23 cellular contexts compared by ENCODE assay signal in the genomic region with DNA sequence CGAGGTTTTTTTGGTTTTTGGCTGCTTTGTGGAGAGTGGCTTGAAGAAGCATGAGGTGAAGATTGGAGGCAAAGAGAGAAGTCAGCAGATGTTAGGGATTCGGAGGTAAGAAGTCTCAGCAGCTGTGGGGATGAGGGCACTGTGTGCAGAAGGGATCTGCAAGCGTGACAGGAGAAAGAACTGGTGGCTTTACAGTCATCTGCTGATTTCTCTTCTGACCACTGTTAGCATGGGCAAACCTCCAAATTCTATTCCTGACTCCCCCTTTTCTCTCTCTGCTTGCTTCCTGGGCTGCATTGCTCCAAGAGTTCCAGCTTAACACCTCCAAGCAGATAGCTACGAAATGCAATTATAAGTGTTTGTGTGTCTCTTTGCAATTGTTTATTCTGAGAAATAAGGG.
DNase-seq lines count a peak whose midpoint lies in the region; ATAC-seq, FAIRE-seq and TF ChIP-seq lines count a peak whose summit lies in the region.
"Had no signal": no experiment of that assay in that cellular context is flagged by ENCODE, and none has a peak within 500 bp of the region (broad histone marks: within the 10 kb centered on the region; RNA-seq: fewer than 3 reads in every experiment).

No MANE protein-coding gene starts in this region.

- no peak overlapping the region for H3K27ac ChIP-seq in GM12878 (ENCODE audit: control insufficient read depth, insufficient read depth)
- H3K27ac ChIP-seq: C4-2B, HL-60, SJSA1 had no signal

- DNase-seq in activated T-cell treated with anti-CD3 and anti-CD28 coated beads, Interleukin-2, amount 50 U/mL, for 72 hours: no peak
- DNase-seq in activated T-cell treated with anti-CD3 and anti-CD28 coated beads, Interleukin-2, amount 50 U/mL, for 24 hours: no peak
- DNase-seq in HT1080 (ENCODE audit: low read depth) (peak; percentile 10), GM12878 (ENCODE audit: low read depth, low spot score) (no peak), cardiac septum (ENCODE audit: low spot score) (no peak)
- DNase-seq in stimulated activated naive B cell treated with anti-CD40 and anti-IgM and Interleukin-4, amounts not matched to agents 10 μg/mL and 1 μg/mL and 100 μg/mL, for 72 hours: no peak
- DNase-seq: ACHN, DND-41, GDM1, GOT3, Kasumi-1, MM.1S, NCI-H1105, NCI-H774 had no signal

- H3K27me3 Mint-ChIP-seq in activated T-cell treated with anti-CD3 and anti-CD28 coated beads, Interleukin-2, amount 50 U/mL, for 72 hours (ENCODE audit: low read depth): no peaks in the 10 kb centered on the region
- no peaks in the 10 kb centered on the region for H3K27me3 Mint-ChIP-seq in activated T-cell treated with anti-CD3 and anti-CD28 coated beads, Interleukin-2, amount 50 U/mL, for 24 hours
- no peaks in the 10 kb centered on the region for H3K27me3 Mint-ChIP-seq in stimulated activated naive B cell treated with anti-CD40 and anti-IgM and Interleukin-4, amounts not matched to agents 10 μg/mL and 1 μg/mL and 100 μg/mL, for 72 hours
- H3K27me3 Mint-ChIP-seq: IgD-negative memory B cell had no signal

- no peak overlapping the region for H3K9ac ChIP-seq in GM12878 (ENCODE audit: control insufficient read depth, insufficient read depth, low read length)

- POLR2A ChIA-PET in GM12878 (lab: Charles Lee): no interaction called here

- peaks cover 0 to 3% of the 10 kb centered on the region in 2 donors for H3K9me3 Mint-ChIP-seq in activated T-cell treated with anti-CD3 and anti-CD28 coated beads, Interleukin-2, amount 50 U/mL, for 72 hours
- H3K9me3 Mint-ChIP-seq in activated T-cell treated with anti-CD3 and anti-CD28 coated beads, Interleukin-2, amount 50 U/mL, for 24 hours: peaks cover 3% of the 10 kb centered on the region
- no peaks in the 10 kb centered on the region for H3K9me3 Mint-ChIP-seq in stimulated activated naive B cell treated with anti-CD40 and anti-IgM and Interleukin-4, amounts not matched to agents 10 μg/mL and 1 μg/mL and 100 μg/mL, for 72 hours

- CTCF ChIA-PET in GM12878 (lab: Yijun Ruan, JAX): no interaction called here

- SMC1A ChIA-PET in GM12878 (lab: Charles Lee; ENCODE audit: uncharacterized antibody, unreplicated experiment): no interaction called here

- H3K4me3 ChIP-seq in GM12878: no peak overlapping the region
- H3K4me3 ChIP-seq: SJSA1 had no signal

- TF ChIP-seq EP300 in GM12878 (IDR thresholded peaks at IDR 0.05; ENCODE audit: borderline replicate concordance in 1 of 2, control insufficient read depth in 1 of 2, low read depth in 2 of 2, low read length in 2 of 2): no peak

- no peaks in the 10 kb centered on the region for H3K36me3 ChIP-seq in GM12878 (ENCODE audit: control insufficient read depth in 2 of 2, insufficient read depth in 2 of 2, low read length in 1 of 2)
- H3K36me3 ChIP-seq: SJSA1 had no signal

- no peaks in the 10 kb centered on the region for H3K27me3 ChIP-seq in GM12878 (replicated peaks in 1 of 2; ENCODE audit: control insufficient read depth in 2 of 2, insufficient read depth in 2 of 2, low read length in 1 of 2)
- H3K27me3 ChIP-seq: SJSA1 had no signal

- H3K36me3 Mint-ChIP-seq in activated T-cell treated with anti-CD3 and anti-CD28 coated beads, Interleukin-2, amount 50 U/mL, for 72 hours (ENCODE audit: insufficient read depth in 2 of 2): peaks cover 0 to 3% of the 10 kb centered on the region in 2 donors
- H3K36me3 Mint-ChIP-seq in activated T-cell treated with anti-CD3 and anti-CD28 coated beads, Interleukin-2, amount 50 U/mL, for 24 hours (ENCODE audit: low read depth): peaks cover 25% of the 10 kb centered on the region
- H3K36me3 Mint-ChIP-seq in stimulated activated naive B cell treated with anti-CD40 and anti-IgM and Interleukin-4, amounts not matched to agents 10 μg/mL and 1 μg/mL and 100 μg/mL, for 72 hours: peaks cover 14 to 25% of the 10 kb centered on the region in 2 donors

- intact Hi-C loops in GM12878 (cut with micrococcal nuclease; ENCODE audit: unreplicated experiment) (no loop called here), cardiac septum (cut with DNase I) (no loop called here)

- no peak for FAIRE-seq in GM12878 (lab: Jason Lieb, UNC)
- FAIRE-seq: GM12891, HTR-8/SVneo had no signal

- no peaks in the 10 kb centered on the region for H4K20me1 ChIP-seq in GM12878 (ENCODE audit: control insufficient read depth, insufficient read depth)

- H3K4me1 Mint-ChIP-seq in activated T-cell treated with anti-CD3 and anti-CD28 coated beads, Interleukin-2, amount 50 U/mL, for 72 hours (ENCODE audit: low read depth): peaks cover 14% of the 10 kb centered on the region
- peaks cover 9% of the 10 kb centered on the region for H3K4me1 Mint-ChIP-seq in activated T-cell treated with anti-CD3 and anti-CD28 coated beads, Interleukin-2, amount 50 U/mL, for 24 hours (ENCODE audit: low read depth)
- H3K4me1 Mint-ChIP-seq in stimulated activated naive B cell treated with anti-CD40 and anti-IgM and Interleukin-4, amounts not matched to agents 10 μg/mL and 1 μg/mL and 100 μg/mL, for 72 hours: peaks cover 0 to 5% of the 10 kb centered on the region in 2 donors
- H3K4me1 Mint-ChIP-seq: IgD-negative memory B cell had no signal

- TF ChIP-seq POLR2A in GM12878 (IDR thresholded peaks at IDR 0.05; ENCODE audit: low read depth, low read length): no peak

- RAD21 ChIA-PET in GM12878 (lab: Charles Lee; ENCODE audit: unreplicated experiment): no interaction called here

- no peaks in the 10 kb centered on the region for H3K79me2 ChIP-seq in GM12878 (ENCODE audit: control insufficient read depth, insufficient read depth, low read length)

- WGBS in GM12878 (ENCODE audit: insufficient coverage, insufficient replicate concordance, low lambda C conversion rate, missing lambda C conversion rate): 87% methylated on average over 4 of the region's 4 CpGs

- H3K27ac Mint-ChIP-seq in activated T-cell treated with anti-CD3 and anti-CD28 coated beads, Interleukin-2, amount 50 U/mL, for 72 hours: peak overlapping the region; percentile 45
- H3K27ac Mint-ChIP-seq in activated T-cell treated with anti-CD3 and anti-CD28 coated beads, Interleukin-2, amount 50 U/mL, for 24 hours: no peak overlapping the region
- H3K27ac Mint-ChIP-seq in stimulated activated naive B cell treated with anti-CD40 and anti-IgM and Interleukin-4, amounts not matched to agents 10 μg/mL and 1 μg/mL and 100 μg/mL, for 72 hours: peak overlapping the region; percentile 27
- H3K27ac Mint-ChIP-seq: IgD-negative memory B cell; T-helper 1 cell treated with Interleukin-12 subunit alpha and Interleukin-12 subunit beta and Interleukin-4 antibody, amounts not matched to agents 30 μg/mL and 1 μg/mL, for 36 hours had no signal

- in situ Hi-C loops in GM12878 (cut with MboI): no loop called here

- BruUV-seq in GM12878 (replicated peaks; lab: Mats Ljungman, UMichigan): no TSS peak

- no peak overlapping the region for H2AFZ ChIP-seq in GM12878 (ENCODE audit: control insufficient read depth, low read depth, low read length)

- H3K4me3 Mint-ChIP-seq in activated T-cell treated with anti-CD3 and anti-CD28 coated beads, Interleukin-2, amount 50 U/mL, for 72 hours: no peak overlapping the region
- no peak overlapping the region for H3K4me3 Mint-ChIP-seq in activated T-cell treated with anti-CD3 and anti-CD28 coated beads, Interleukin-2, amount 50 U/mL, for 24 hours
- no peak overlapping the region for H3K4me3 Mint-ChIP-seq in stimulated activated naive B cell treated with anti-CD40 and anti-IgM and Interleukin-4, amounts not matched to agents 10 μg/mL and 1 μg/mL and 100 μg/mL, for 72 hours
- H3K4me3 Mint-ChIP-seq: IgD-negative memory B cell; T-helper 1 cell treated with Interleukin-12 subunit alpha and Interleukin-12 subunit beta and Interleukin-4 antibody, amounts not matched to agents 30 μg/mL and 1 μg/mL, for 36 hours had no signal

- TF ChIP-seq CTCF in GM12878 (IDR thresholded peaks at IDR 0.05 in 2 of 3, conservative IDR thresholded peaks at IDR 0.05 in 1 of 3; ENCODE audit: control insufficient read depth in 2 of 3, extremely low read depth in 1 of 3, insufficient read depth in 1 of 3, low read depth in 3 of 3, low read length in 3 of 3): no peak

- peaks cover 6% of the 10 kb centered on the region for H3K4me1 ChIP-seq in GM12878 (ENCODE audit: control insufficient read depth, insufficient read depth, low read length)

- H3K9me3 ChIP-seq in GM12878 (replicated peaks; ENCODE audit: control insufficient read depth, insufficient read depth, low read length): no peaks in the 10 kb centered on the region; the same call in 2 of the 3 replicates
- H3K9me3 ChIP-seq: SJSA1 had no signal

- TF ChIP-seq RAD21 in GM12878 (IDR thresholded peaks at IDR 0.05; ENCODE audit: insufficient read depth, low read depth, low read length): no peak

- ATAC-seq in activated T-cell treated with anti-CD3 and anti-CD28 coated beads, Interleukin-2, amount 50 U/mL, for 72 hours (replicated peaks in 1 of 2): no peak
- ATAC-seq in GM12878: no peak
- no peak for ATAC-seq in stimulated activated naive B cell treated with anti-CD40 and anti-IgM and Interleukin-4, amounts not matched to agents 10 μg/mL and 1 μg/mL and 100 μg/mL, for 72 hours (replicated peaks)
- no peak for ATAC-seq in HG03442 (IDR thresholded peaks at IDR 0.05; ENCODE audit: unreplicated experiment)
- ATAC-seq in HG03196 (IDR thresholded peaks at IDR 0.05; ENCODE audit: unreplicated experiment): no peak

- H3K4me2 ChIP-seq in GM12878 (ENCODE audit: control insufficient read depth, insufficient read depth): no peak overlapping the region

TF ChIP-seq in GM12878, 131 proteins besides CTCF, POLR2A, EP300 and RAD21:
- TF ChIP-seq RUNX3 (IDR thresholded peaks at IDR 0.05; ENCODE audit: low read length) (peak; percentile 22; the same call in 1 of the 2 replicates), SRF (IDR thresholded peaks at IDR 0.05; ENCODE audit: low read depth in 2 of 2, low read length in 2 of 2) (no peak)
TF ChIP-seq in GM12878: peak in this region for 1.
